14 cellular contexts compared by ENCODE assay signal in the genomic region with DNA sequence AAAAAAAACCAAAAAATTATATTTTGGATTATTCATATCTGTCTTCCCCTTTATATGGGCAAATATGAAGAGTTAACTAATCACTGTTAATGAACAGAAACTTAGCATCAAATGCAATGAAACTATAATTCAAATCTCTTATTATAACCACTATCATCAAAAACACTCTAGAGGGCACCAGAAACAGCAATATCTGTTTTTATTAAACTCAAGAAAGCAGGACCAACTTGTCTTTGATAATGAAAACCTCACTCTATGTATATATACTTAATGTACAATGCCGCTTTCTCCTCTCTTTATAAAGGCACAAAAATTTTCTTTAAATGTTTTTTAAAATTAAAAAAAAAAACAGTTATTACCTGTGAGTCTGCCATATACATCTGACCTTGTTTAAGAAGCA.
DNase-seq lines count a peak whose midpoint lies in the region; ATAC-seq and TF ChIP-seq lines count a peak whose summit lies in the region.
"Had no signal": no experiment of that assay in that cellular context is flagged by ENCODE, and none has a peak within 500 bp of the region (broad histone marks: within the 10 kb centered on the region; RNA-seq: fewer than 3 reads in every experiment).

No MANE protein-coding gene starts in this region.

- peak overlapping the region; percentile 34; the same call in 1 of the 2 replicates for H3K4me3 Mint-ChIP-seq in HFFc6
- no peak overlapping the region for H3K4me3 Mint-ChIP-seq in activated naive CD8-positive, alpha-beta T cell treated with anti-CD3 and anti-CD28 coated beads, Interleukin-2, amount 50 U/mL, for 24 hours

- H3K9me3 ChIP-seq in AG04450 (ENCODE audit: control insufficient read depth, insufficient read depth, low read length) = no peaks in the 10 kb centered on the region
- H3K9me3 ChIP-seq: transverse colon had no signal

- no peak overlapping the region for H3K27ac Mint-ChIP-seq in HFFc6
- H3K27ac Mint-ChIP-seq in activated naive CD8-positive, alpha-beta T cell treated with anti-CD3 and anti-CD28 coated beads, Interleukin-2, amount 50 U/mL, for 24 hours = no peak overlapping the region

- peaks cover 9% of the 10 kb centered on the region for H3K36me3 Mint-ChIP-seq in HFFc6 (ENCODE audit: low read depth)
- no peaks in the 10 kb centered on the region for H3K36me3 Mint-ChIP-seq in activated naive CD8-positive, alpha-beta T cell treated with anti-CD3 and anti-CD28 coated beads, Interleukin-2, amount 50 U/mL, for 24 hours (ENCODE audit: low read depth)

- H3K4me1 ChIP-seq in foreskin keratinocyte = no peaks in the 10 kb centered on the region

- H3K4me3 ChIP-seq in AG04450 (ENCODE audit: low read depth, low read length) = no peak overlapping the region
- H3K4me3 ChIP-seq: GM12878, transverse colon had no signal

- H3K9me3 Mint-ChIP-seq in HFFc6 = no peaks in the 10 kb centered on the region
- no peaks in the 10 kb centered on the region for H3K9me3 Mint-ChIP-seq in activated naive CD8-positive, alpha-beta T cell treated with anti-CD3 and anti-CD28 coated beads, Interleukin-2, amount 50 U/mL, for 24 hours

- H3K4me1 Mint-ChIP-seq in HFFc6 (ENCODE audit: low read depth) = peaks cover 23% of the 10 kb centered on the region
- H3K4me1 Mint-ChIP-seq in activated naive CD8-positive, alpha-beta T cell treated with anti-CD3 and anti-CD28 coated beads, Interleukin-2, amount 50 U/mL, for 24 hours = peaks cover 13% of the 10 kb centered on the region

- H3K27ac ChIP-seq in AG04450 (ENCODE audit: low read depth, low read length) (no peak overlapping the region), foreskin keratinocyte (no peak overlapping the region)
- H3K27ac ChIP-seq: transverse colon had no signal

- in situ Hi-C loops in SK-MEL-5 (cut with HindIII; ENCODE audit: low pct_unique_long_range_greater_than_20kb, low sequenced_read_pairs) = no loop called here

- TF ChIP-seq CTCF in AG04450 (IDR thresholded peaks at IDR 0.05; ENCODE audit: low read depth, low read length) (peak; percentile 22; the same call in 1 of the 2 replicates), HFFc6 (IDR thresholded peaks at IDR 0.05) (peak; percentile 46), foreskin keratinocyte (conservative IDR thresholded peaks at IDR 0.05) (peak; percentile 43)

- 0 out of 2 replicates have a peak, but pooled peaks cover 1% of the 10 kb centered on the region for H3K27me3 Mint-ChIP-seq in HFFc6 (ENCODE audit: insufficient read depth)
- H3K27me3 Mint-ChIP-seq in activated naive CD8-positive, alpha-beta T cell treated with anti-CD3 and anti-CD28 coated beads, Interleukin-2, amount 50 U/mL, for 24 hours = peaks cover 4% of the 10 kb centered on the region

- ATAC-seq in foreskin keratinocyte = no peak
- no peak for ATAC-seq in activated naive CD8-positive, alpha-beta T cell treated with anti-CD3 and anti-CD28 coated beads, Interleukin-2, amount 50 U/mL, for 24 hours
- ATAC-seq: GM12878 had no signal

- POLR2A ChIA-PET in AG04450 (lab: Yijun Ruan, JAX) = no interaction called here

- H3K27me3 ChIP-seq in AG04450 (ENCODE audit: control insufficient read depth, insufficient read depth, low read length) = no peaks in the 10 kb centered on the region
- H3K27me3 ChIP-seq in foreskin keratinocyte = no peaks in the 10 kb centered on the region
- H3K27me3 ChIP-seq: transverse colon had no signal

- CTCF ChIA-PET in AG04450 (lab: Charles Lee) = interaction anchor here (1.0 kb wide), 1 partner anchor 141 kb away, joined by 9 read pairs; no protein-coding TSS in a partner anchor

- DNase-seq in AG04450 (ENCODE audit: low read depth, low spot score) (no peak), HFFc6 (no peak), SK-MEL-5 (ENCODE audit: low read depth, low spot score) (peak; percentile 26), foreskin keratinocyte (no peak), NCI-H510A (lab: John Stamatoyannopoulos, UW) (no peak), activated T-cell treated with anti-CD3 and anti-CD28 coated beads for 4 hours (no peak)
- DNase-seq in activated naive CD8-positive, alpha-beta T cell treated with anti-CD3 and anti-CD28 coated beads, Interleukin-2, amount 50 U/mL, for 24 hours = no peak
- no peak for DNase-seq in activated effector memory CD4-positive, alpha-beta T cell treated with anti-CD3 and anti-CD28 coated beads, Interleukin-2, amount 50 U/mL, for 16 hours
- DNase-seq: activated CD4-positive, CD25-positive, alpha-beta regulatory T cell; activated gamma-delta T cell; midbrain; NCI-H187 treated with DMSO at 0.1 percent for 48 hours had no signal
